ENCODE assay signal across 1 cellular context in genomic region chr19:45506991-45507863, GRCh38.
A peak's percentile ranks its signal among the peaks of the same experiment; 100 is the strongest.
TF ChIP-seq lines count a peak whose summit lies in the region.

TSS of gene VASP (plus strand) at chr19:45507479. CDS start at chr19:45507772, 293 bp downstream.

TF ChIP-seq in HepG2, 621 proteins besides CTCF, POLR2A, EP300 and RAD21 (continued from another document and continues in another):
- TF ChIP-seq ZSCAN12 (CRISPR knock-in tag; IDR thresholded peaks at IDR 0.05): peak; percentile 48; the same call in 1 of the 2 replicates
- no peak for TF ChIP-seq NFE2L1 (CRISPR knock-in tag; IDR thresholded peaks at IDR 0.05; ENCODE audit: borderline replicate concordance)
- TF ChIP-seq GATAD1 (CRISPR knock-in tag; IDR thresholded peaks at IDR 0.05): peak; percentile 78
- TF ChIP-seq ETV5 (CRISPR knock-in tag; IDR thresholded peaks at IDR 0.05; ENCODE audit: borderline replicate concordance): peak; percentile 41; the same call in 1 of the 2 replicates
- TF ChIP-seq KLF6 (CRISPR knock-in tag; IDR thresholded peaks at IDR 0.05): no peak
- no peak; the same call in 1 of the 2 replicates for TF ChIP-seq SP5 (CRISPR knock-in tag; IDR thresholded peaks at IDR 0.05; ENCODE audit: borderline replicate concordance, low read depth)
- peak; percentile 64; the same call in 1 of the 2 replicates for TF ChIP-seq PRDM10 (CRISPR knock-in tag; IDR thresholded peaks at IDR 0.05; ENCODE audit: low read depth)
- TF ChIP-seq, protein P1, sequence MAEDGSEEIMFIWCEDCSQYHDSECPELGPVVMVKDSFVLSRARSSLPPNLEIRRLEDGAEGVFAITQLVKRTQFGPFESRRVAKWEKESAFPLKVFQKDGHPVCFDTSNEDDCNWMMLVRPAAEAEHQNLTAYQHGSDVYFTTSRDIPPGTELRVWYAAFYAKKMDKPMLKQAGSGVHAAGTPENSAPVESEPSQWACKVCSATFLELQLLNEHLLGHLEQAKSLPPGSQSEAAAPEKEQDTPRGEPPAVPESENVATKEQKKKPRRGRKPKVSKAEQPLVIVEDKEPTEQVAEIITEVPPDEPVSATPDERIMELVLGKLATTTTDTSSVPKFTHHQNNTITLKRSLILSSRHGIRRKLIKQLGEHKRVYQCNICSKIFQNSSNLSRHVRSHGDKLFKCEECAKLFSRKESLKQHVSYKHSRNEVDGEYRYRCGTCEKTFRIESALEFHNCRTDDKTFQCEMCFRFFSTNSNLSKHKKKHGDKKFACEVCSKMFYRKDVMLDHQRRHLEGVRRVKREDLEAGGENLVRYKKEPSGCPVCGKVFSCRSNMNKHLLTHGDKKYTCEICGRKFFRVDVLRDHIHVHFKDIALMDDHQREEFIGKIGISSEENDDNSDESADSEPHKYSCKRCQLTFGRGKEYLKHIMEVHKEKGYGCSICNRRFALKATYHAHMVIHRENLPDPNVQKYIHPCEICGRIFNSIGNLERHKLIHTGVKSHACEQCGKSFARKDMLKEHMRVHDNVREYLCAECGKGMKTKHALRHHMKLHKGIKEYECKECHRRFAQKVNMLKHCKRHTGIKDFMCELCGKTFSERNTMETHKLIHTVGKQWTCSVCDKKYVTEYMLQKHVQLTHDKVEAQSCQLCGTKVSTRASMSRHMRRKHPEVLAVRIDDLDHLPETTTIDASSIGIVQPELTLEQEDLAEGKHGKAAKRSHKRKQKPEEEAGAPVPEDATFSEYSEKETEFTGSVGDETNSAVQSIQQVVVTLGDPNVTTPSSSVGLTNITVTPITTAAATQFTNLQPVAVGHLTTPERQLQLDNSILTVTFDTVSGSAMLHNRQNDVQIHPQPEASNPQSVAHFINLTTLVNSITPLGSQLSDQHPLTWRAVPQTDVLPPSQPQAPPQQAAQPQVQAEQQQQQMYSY (CRISPR knock-in tag; IDR thresholded peaks at IDR 0.05): peak; percentile 49; the same call in 1 of the 2 replicates
- TF ChIP-seq, protein P2, sequence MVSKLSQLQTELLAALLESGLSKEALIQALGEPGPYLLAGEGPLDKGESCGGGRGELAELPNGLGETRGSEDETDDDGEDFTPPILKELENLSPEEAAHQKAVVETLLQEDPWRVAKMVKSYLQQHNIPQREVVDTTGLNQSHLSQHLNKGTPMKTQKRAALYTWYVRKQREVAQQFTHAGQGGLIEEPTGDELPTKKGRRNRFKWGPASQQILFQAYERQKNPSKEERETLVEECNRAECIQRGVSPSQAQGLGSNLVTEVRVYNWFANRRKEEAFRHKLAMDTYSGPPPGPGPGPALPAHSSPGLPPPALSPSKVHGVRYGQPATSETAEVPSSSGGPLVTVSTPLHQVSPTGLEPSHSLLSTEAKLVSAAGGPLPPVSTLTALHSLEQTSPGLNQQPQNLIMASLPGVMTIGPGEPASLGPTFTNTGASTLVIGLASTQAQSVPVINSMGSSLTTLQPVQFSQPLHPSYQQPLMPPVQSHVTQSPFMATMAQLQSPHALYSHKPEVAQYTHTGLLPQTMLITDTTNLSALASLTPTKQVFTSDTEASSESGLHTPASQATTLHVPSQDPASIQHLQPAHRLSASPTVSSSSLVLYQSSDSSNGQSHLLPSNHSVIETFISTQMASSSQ (IDR thresholded peaks at IDR 0.05; ENCODE audit: low read depth): no peak
- TF ChIP-seq, protein P2 (CRISPR knock-in tag; IDR thresholded peaks at IDR 0.05; ENCODE audit: borderline replicate concordance): 0 out of 2 replicates have a peak, but pooled peaks have one; percentile 40
- TF ChIP-seq HMG20A (CRISPR knock-in tag; IDR thresholded peaks at IDR 0.05; ENCODE audit: borderline replicate concordance): no peak
- TF ChIP-seq, protein P3, sequence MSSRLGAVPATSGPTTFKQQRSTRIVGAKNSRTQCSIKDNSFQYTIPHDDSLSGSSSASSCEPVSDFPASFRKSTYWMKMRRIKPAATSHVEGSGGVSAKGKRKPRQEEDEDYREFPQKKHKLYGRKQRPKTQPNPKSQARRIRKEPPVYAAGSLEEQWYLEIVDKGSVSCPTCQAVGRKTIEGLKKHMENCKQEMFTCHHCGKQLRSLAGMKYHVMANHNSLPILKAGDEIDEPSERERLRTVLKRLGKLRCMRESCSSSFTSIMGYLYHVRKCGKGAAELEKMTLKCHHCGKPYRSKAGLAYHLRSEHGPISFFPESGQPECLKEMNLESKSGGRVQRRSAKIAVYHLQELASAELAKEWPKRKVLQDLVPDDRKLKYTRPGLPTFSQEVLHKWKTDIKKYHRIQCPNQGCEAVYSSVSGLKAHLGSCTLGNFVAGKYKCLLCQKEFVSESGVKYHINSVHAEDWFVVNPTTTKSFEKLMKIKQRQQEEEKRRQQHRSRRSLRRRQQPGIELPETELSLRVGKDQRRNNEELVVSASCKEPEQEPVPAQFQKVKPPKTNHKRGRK (CRISPR knock-in tag; IDR thresholded peaks at IDR 0.05): no peak
- TF ChIP-seq GPBP1L1 (CRISPR knock-in tag; IDR thresholded peaks at IDR 0.05): no peak
- no peak for TF ChIP-seq ZSCAN22 (CRISPR knock-in tag; IDR thresholded peaks at IDR 0.05)
- no peak for TF ChIP-seq SMAD9 (CRISPR knock-in tag; IDR thresholded peaks at IDR 0.05)
- peak; percentile 44; the same call in 1 of the 2 replicates for TF ChIP-seq GABPB1 (CRISPR knock-in tag; IDR thresholded peaks at IDR 0.05)
- peak; percentile 51 for TF ChIP-seq XRCC5 (optimal IDR thresholded peaks at IDR 0.05; ENCODE audit: low read length)
- peak; percentile 64 for TF ChIP-seq ZEB1 (IDR thresholded peaks at IDR 0.05; ENCODE audit: insufficient replicate concordance, low read depth)
- 0 out of 2 replicates have a peak, but pooled peaks have one; percentile 68 for TF ChIP-seq AKAP8 (CRISPR knock-in tag; IDR thresholded peaks at IDR 0.05)
- no peak for TF ChIP-seq ADNP (CRISPR knock-in tag; IDR thresholded peaks at IDR 0.05)
- no peak for TF ChIP-seq THYN1 (CRISPR knock-in tag; IDR thresholded peaks at IDR 0.05; ENCODE audit: borderline replicate concordance, low read depth)
- TF ChIP-seq ZFP36 (IDR thresholded peaks at IDR 0.05; ENCODE audit: borderline replicate concordance, low read depth, low read length, partially characterized antibody): no peak
- peak; percentile 86 for TF ChIP-seq ZMAT3 (CRISPR knock-in tag; conservative IDR thresholded peaks at IDR 0.05)
- TF ChIP-seq ZNF569 (CRISPR knock-in tag; IDR thresholded peaks at IDR 0.05; ENCODE audit: borderline replicate concordance): 0 out of 2 replicates have a peak, but pooled peaks have one; percentile 18
- 0 out of 2 replicates have a peak, but pooled peaks have one; percentile 25 for TF ChIP-seq ZNF816 (CRISPR knock-in tag; IDR thresholded peaks at IDR 0.05; ENCODE audit: borderline replicate concordance)
- TF ChIP-seq, protein P4, sequence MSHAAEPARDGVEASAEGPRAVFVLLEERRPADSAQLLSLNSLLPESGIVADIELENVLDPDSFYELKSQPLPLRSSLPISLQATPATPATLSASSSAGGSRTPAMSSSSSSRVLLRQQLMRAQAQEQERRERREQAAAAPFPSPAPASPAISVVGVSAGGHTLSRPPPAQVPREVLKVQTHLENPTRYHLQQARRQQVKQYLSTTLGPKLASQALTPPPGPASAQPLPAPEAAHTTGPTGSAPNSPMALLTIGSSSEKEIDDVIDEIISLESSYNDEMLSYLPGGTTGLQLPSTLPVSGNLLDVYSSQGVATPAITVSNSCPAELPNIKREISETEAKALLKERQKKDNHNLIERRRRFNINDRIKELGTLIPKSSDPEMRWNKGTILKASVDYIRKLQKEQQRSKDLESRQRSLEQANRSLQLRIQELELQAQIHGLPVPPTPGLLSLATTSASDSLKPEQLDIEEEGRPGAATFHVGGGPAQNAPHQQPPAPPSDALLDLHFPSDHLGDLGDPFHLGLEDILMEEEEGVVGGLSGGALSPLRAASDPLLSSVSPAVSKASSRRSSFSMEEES (CRISPR knock-in tag; IDR thresholded peaks at IDR 0.05): no peak
- TF ChIP-seq CREB3 (CRISPR knock-in tag; IDR thresholded peaks at IDR 0.05): no peak; the same call in 1 of the 2 replicates
- 0 out of 2 replicates have a peak, but pooled peaks have one; percentile 44 for TF ChIP-seq ZNF768 (CRISPR knock-in tag; IDR thresholded peaks at IDR 0.05)
